ENCODE assay signal across 25 cellular contexts in genomic region chr3:155046935-155047334, GRCh38. TPM values are rescaled to one million over a fixed set of nuclear protein-coding genes. Genes with fewer than 3 reads are reported as not detected.
"Had no signal": no experiment of that assay in that cellular context is flagged by ENCODE, and none has a peak within 500 bp of the region (broad histone marks: within the 10 kb centered on the region; RNA-seq: fewer than 3 reads in every experiment).

No MANE protein-coding gene starts in this region.

- H3K9ac ChIP-seq: KMS-11 had no signal

- H3K9me3 ChIP-seq: adrenal gland had no signal

- FAIRE-seq: RCC 7860 had no signal

- H3K27ac ChIP-seq: adrenal gland, KMS-11 had no signal

- DNase-seq: activated CD4-positive, alpha-beta T cell treated with anti-CD3 and anti-CD28 coated beads for 4 hours; activated CD8-positive, alpha-beta memory T cell treated with anti-CD3 and anti-CD28 coated beads, Interleukin-2, amount 50 U/mL, for 4 hours; activated CD8-positive, alpha-beta T cell treated with anti-CD3 and anti-CD28 coated beads for 36 hours; activated gamma-delta T cell treated with Interleukin-2 at 50 U/mL for 16 hours; activated naive CD4-positive, alpha-beta T cell treated with anti-CD3 and anti-CD28 coated beads, Interleukin-2, amount 50 U/mL, for 16 hours; activated naive CD8-positive, alpha-beta T cell treated with anti-CD3 and anti-CD28 coated beads, Interleukin-2, amount 10 ng/mL, durations not matched to agents 7 days and 5 days; activated T-cell treated with anti-CD3 and anti-CD28 coated beads, Interleukin-2, amount 50 U/mL, for 72 hours; adrenal gland; anterior cingulate cortex; MG63; MV-4-11; NCI-H1092 treated with DMSO at 0.1 percent for 48 hours; NCI-H1417 treated with DMSO at 0.1 percent for 48 hours; NCI-H1694; NCI-H2029; NCI-H2107; NCI-H345; NCI-H510A; NCI-H526 treated with DMSO at 0.1 percent for 48 hours; NCI-H82; SHP77 treated with DMSO at 0.1 percent for 48 hours had no signal

- ATAC-seq: activated CD4-positive, CD25-positive, alpha-beta regulatory T cell treated with anti-CD3 and anti-CD28 coated beads, Interleukin-2, amount 50 U/mL, for 24 hours; activated CD8-positive, alpha-beta T cell treated with anti-CD3 and anti-CD28 coated beads for 36 hours; activated T-cell treated with anti-CD3 and anti-CD28 coated beads, Interleukin-2, amount 50 U/mL, for 72 hours had no signal

- H3K27me3 ChIP-seq: adrenal gland, MG63 had no signal

- H3K4me3 ChIP-seq: adrenal gland, MG63 had no signal

- H3K4me2 ChIP-seq: KMS-11 had no signal

- H3K36me3 ChIP-seq: adrenal gland, MG63 had no signal

- H3K4me1 ChIP-seq: adrenal gland had no signal

RNA-seq across cellular contexts. Expression of gene MME, which starts 33.2 kb away (rescaled TPM):
- total RNA-seq: activated CD8-positive, alpha-beta T cell treated with anti-CD3 and anti-CD28 coated beads for 36 hours; activated T-cell treated with anti-CD3 and anti-CD28 coated beads, Interleukin-2, amount 50 U/mL, for 72 hours; activated T-helper 2 cell treated with anti-CD3 and anti-CD28 coated beads, Interferon-gamma antibody, Interleukin-2, Interleukin-4, amounts not matched to agents 10 μg/mL and 5 μg/mL and 100 μg/mL, durations not matched to agents 14 hours and 24 hours and 36 hours had no signal
